16 cellular contexts compared by ENCODE assay signal in genomic region chr10:78442836-78443550, GRCh38.
A peak's percentile ranks its signal among the peaks of the same experiment; 100 is the strongest.
DNase-seq lines count a peak whose midpoint lies in the region; ATAC-seq and TF ChIP-seq lines count a peak whose summit lies in the region.
"Had no signal": no experiment of that assay in that cellular context is flagged by ENCODE, and none has a peak within 500 bp of the region (broad histone marks: within the 10 kb centered on the region; RNA-seq: fewer than 3 reads in every experiment).

No MANE protein-coding gene starts in this region.

- peak overlapping the region in 1 of 3 experiments; percentile 16; a peak in 1 of 7 replicates for H3K27ac Mint-ChIP-seq in H9
- H3K27ac Mint-ChIP-seq in mesothelial cell of epicardium, result peak overlapping the region; percentile 80

- no CpG with 5 or more reads among the region's 13 CpGs for WGBS in H9 (ENCODE audit: extremely low coverage, insufficient read length, low lambda C conversion rate)

- no peaks in the 10 kb centered on the region for H3K36me3 ChIP-seq in upper lobe of right lung
- H3K36me3 ChIP-seq: HAP-1, MG63 had no signal

- no peak overlapping the region for H3K4me2 ChIP-seq in H9 (ENCODE audit: insufficient read depth, insufficient read length, low read length)

- peaks cover 2% of the 10 kb centered on the region in 2 experiments; a peak in 2 of 4 replicates for H3K4me1 Mint-ChIP-seq in H9
- H3K4me1 Mint-ChIP-seq in mesothelial cell of epicardium, result peaks cover 47% of the 10 kb centered on the region

- H4K5ac ChIP-seq in H9 (ENCODE audit: insufficient read length, low read depth, low read length), result no peak overlapping the region

- H2AK5ac ChIP-seq in H9 (ENCODE audit: insufficient read length, low read length), result no peak overlapping the region

- H3K4me3 Mint-ChIP-seq in H9 (no peak overlapping the region), mesothelial cell of epicardium (no peak overlapping the region)

- no peaks in the 10 kb centered on the region for H3K4me1 ChIP-seq in H9 (ENCODE audit: insufficient read depth, low read length)
- no peaks in the 10 kb centered on the region for H3K4me1 ChIP-seq in upper lobe of right lung
- H3K4me1 ChIP-seq: HAP-1 had no signal

- ATAC-seq in SK-N-SH treated with all-trans-retinoic acid at 6 μM for 48 hours (peak; percentile 75), upper lobe of right lung (peak; percentile 16)
- ATAC-seq: Panc1 had no signal

- H2AFZ ChIP-seq in H9 (ENCODE audit: low read length), result no peak overlapping the region

- no peak overlapping the region for H2BK15ac ChIP-seq in H9 (ENCODE audit: low read depth, low read length)

- no peak overlapping the region for H3K4me3 ChIP-seq in upper lobe of right lung
- H3K4me3 ChIP-seq: HAP-1, MG63 had no signal

- H4K20me1 ChIP-seq in H9 (ENCODE audit: control insufficient read depth, insufficient read depth, insufficient read length), result no peaks in the 10 kb centered on the region

- H4K91ac ChIP-seq in H9 (ENCODE audit: insufficient read length, low read depth, low read length), result no peak overlapping the region

- H2BK5ac ChIP-seq in H9 (ENCODE audit: insufficient read length, low read length), result no peak overlapping the region

- H4K8ac ChIP-seq in H9 (replicated peaks; ENCODE audit: insufficient read length, low read depth, low read length), result no peak overlapping the region

- no peak overlapping the region for H3K18ac ChIP-seq in H9 (ENCODE audit: insufficient read length, low read depth, low read length)

- no peak overlapping the region for H3K9ac ChIP-seq in H9 (ENCODE audit: extremely low read depth, insufficient read length, low read length)

- H3K23me2 ChIP-seq in H9 (ENCODE audit: insufficient read length, low read depth, low read length, poor library complexity, severe bottlenecking), result no peaks in the 10 kb centered on the region

- H3K14ac ChIP-seq in H9 (ENCODE audit: insufficient read depth, low read length), result no peak overlapping the region

- H2BK12ac ChIP-seq in H9 (ENCODE audit: insufficient read length, low read depth, low read length), result no peak overlapping the region

- no peaks in the 10 kb centered on the region for H3K9me3 ChIP-seq in H9 (ENCODE audit: control insufficient read depth, low read depth, low read length)
- no peaks in the 10 kb centered on the region for H3K9me3 ChIP-seq in upper lobe of right lung
- H3K9me3 ChIP-seq: HAP-1, MG63 had no signal

- H3T11ph ChIP-seq in H9 (ENCODE audit: low read length), result no peak overlapping the region

- no peak overlapping the region for H2BK120ac ChIP-seq in H9 (ENCODE audit: low read depth, low read length, poor library complexity, severe bottlenecking)

- DNase-seq in H9 (peak; percentile 15), mesothelial cell of epicardium (ENCODE audit: low spot score in 2 of 2, unreplicated experiment in 2 of 2) (peak in 1 of 2 experiments; percentile 53), upper lobe of right lung (no peak), NCI-H1694 treated with DMSO at 0.1 percent for 48 hours (lab: John Stamatoyannopoulos, UW) (no peak), D341Med (ENCODE audit: low spot score) (no peak), HPDE6-E6E7 (ENCODE audit: extremely low spot score) (no peak)
- DNase-seq: C1 segment of cervical spinal cord, DMS53, MG63, NCI-H1092 treated with DMSO at 0.1 percent for 48 hours, NCI-H1694, NCI-H446, Right ventricle myocardium superior had no signal

- H3K27me3 Mint-ChIP-seq in H9 (ENCODE audit: low read depth) (peaks cover 3% of the 10 kb centered on the region; the same call in 1 of the 2 replicates), mesothelial cell of epicardium (ENCODE audit: low read depth) (no peaks in the 10 kb centered on the region)

- no peaks in the 10 kb centered on the region for H3K9me3 Mint-ChIP-seq in H9
- H3K9me3 Mint-ChIP-seq in mesothelial cell of epicardium, result no peaks in the 10 kb centered on the region

- H3K79me2 ChIP-seq in H9 (ENCODE audit: insufficient read depth, low read length), result no peaks in the 10 kb centered on the region

- H3K27me3 ChIP-seq in H9 (ENCODE audit: insufficient read depth, low read length) (no peaks in the 10 kb centered on the region), upper lobe of right lung (no peaks in the 10 kb centered on the region)
- H3K27me3 ChIP-seq: MG63 had no signal

- no peaks in the 10 kb centered on the region for H3K79me1 ChIP-seq in H9 (ENCODE audit: insufficient read depth, low read depth, low read length, poor library complexity, severe bottlenecking)

- no peaks in the 10 kb centered on the region; a peak in 1 of 7 replicates for H3K36me3 Mint-ChIP-seq in H9 (ENCODE audit: insufficient read depth in 1 of 3, low read depth in 3 of 3)
- no peaks in the 10 kb centered on the region for H3K36me3 Mint-ChIP-seq in mesothelial cell of epicardium

- H3K4ac ChIP-seq in H9 (ENCODE audit: low read depth, low read length), result no peak overlapping the region

- TF ChIP-seq CTCF in H9 (conservative IDR thresholded peaks at IDR 0.05), result no peak
- no peak for TF ChIP-seq CTCF in mesothelial cell of epicardium (IDR thresholded peaks at IDR 0.05; ENCODE audit: unreplicated experiment)
- TF ChIP-seq CTCF in upper lobe of right lung (IDR thresholded peaks at IDR 0.05), result no peak

- intact Hi-C loops in upper lobe of right lung (cut with DNase I), result no loop called here

- H3K23ac ChIP-seq in H9 (ENCODE audit: insufficient read length, low read depth, low read length), result no peak overlapping the region

- H2BK20ac ChIP-seq in H9 (ENCODE audit: low read depth, low read length, poor library complexity, severe bottlenecking), result no peak overlapping the region

- H3K27ac ChIP-seq in H9 (ENCODE audit: insufficient read length, low read depth, low read length), result no peak overlapping the region
- H3K27ac ChIP-seq in upper lobe of right lung, result no peak overlapping the region

- no peak overlapping the region for H3K56ac ChIP-seq in H9 (ENCODE audit: insufficient read length, low read depth, low read length)

TF ChIP-seq in SK-N-SH treated with all-trans-retinoic acid at 6 μM for 48 hours, 23 proteins besides CTCF, POLR2A, EP300 and RAD21 (continues in another document):
- TF ChIP-seq TCF4 (CRISPR knock-in tag; IDR thresholded peaks at IDR 0.05; ENCODE audit: borderline replicate concordance) (peak; percentile 95), CSDC2 (CRISPR knock-in tag; IDR thresholded peaks at IDR 0.05) (no peak), RARB (CRISPR knock-in tag; IDR thresholded peaks at IDR 0.05) (no peak), ISL1 (CRISPR knock-in tag; IDR thresholded peaks at IDR 0.05) (no peak), ZNF70 (CRISPR knock-in tag; IDR thresholded peaks at IDR 0.05) (0 out of 2 replicates have a peak, but pooled peaks have one; percentile 28), CREB5 (CRISPR knock-in tag; IDR thresholded peaks at IDR 0.05; ENCODE audit: low read depth) (no peak), ZNF565 (CRISPR knock-in tag; conservative IDR thresholded peaks at IDR 0.05; ENCODE audit: low read depth) (peak; percentile 52; the same call in 1 of the 2 replicates), CSRNP3 (CRISPR knock-in tag; IDR thresholded peaks at IDR 0.05) (no peak), OSR1 (CRISPR knock-in tag; IDR thresholded peaks at IDR 0.05) (no peak), POU6F1 (CRISPR knock-in tag; IDR thresholded peaks at IDR 0.05; ENCODE audit: borderline replicate concordance, low read depth) (no peak), TOX (CRISPR knock-in tag; IDR thresholded peaks at IDR 0.05; ENCODE audit: borderline replicate concordance) (no peak), PPARA (CRISPR knock-in tag; IDR thresholded peaks at IDR 0.05; ENCODE audit: borderline replicate concordance) (no peak), ESRRG (CRISPR knock-in tag; IDR thresholded peaks at IDR 0.05) (no peak), ZC3H10 (CRISPR knock-in tag; IDR thresholded peaks at IDR 0.05) (no peak), SNAI2 (CRISPR knock-in tag; IDR thresholded peaks at IDR 0.05) (peak; percentile 40; the same call in 1 of the 2 replicates)
